27 cellular contexts compared by ENCODE assay signal in genomic region chr14:99870617-99871016, GRCh38.
"Had no signal": no experiment of that assay in that cellular context is flagged by ENCODE, and none has a peak within 500 bp of the region (broad histone marks: within the 10 kb centered on the region; RNA-seq: fewer than 3 reads in every experiment).

No MANE protein-coding gene starts in this region.

- ATAC-seq: stimulated activated effector memory CD8-positive, alpha-beta T cell treated with anti-CD3 and anti-CD28 coated beads, Interleukin-12 subunit alpha, Interleukin-12 subunit beta, amount 100 ng/mL, for 72 hours; stimulated activated memory B cell treated with anti-CD40 and anti-IgM and Interleukin-4, amounts not matched to agents 10 μg/mL and 1 μg/mL and 100 μg/mL, for 72 hours; stimulated activated naive B cell treated with anti-CD40 and anti-IgM and Interleukin-4, amounts not matched to agents 10 μg/mL and 1 μg/mL and 100 μg/mL, for 72 hours; stimulated activated naive CD8-positive, alpha-beta T cell treated with anti-CD3 and anti-CD28 coated beads, Interleukin-15, amount 100 ng/mL, for 72 hours; stimulated activated naive CD8-positive, alpha-beta T cell treated with anti-CD3 and anti-CD28 coated beads, Interleukin-15, Interleukin-2, amounts not matched to agents 100 U/mL and 50 U/mL, for 24 hours; upper lobe of right lung had no signal

- H3K4me3 ChIP-seq: stomach, suprapubic skin, testis, thoracic aorta, thyroid gland, tibial artery, tibial nerve, transverse colon, upper lobe of left lung, upper lobe of right lung, uterus, vagina had no signal

- H3K36me3 ChIP-seq: suprapubic skin, thyroid gland, transverse colon, upper lobe of right lung, uterus had no signal

- H3K27me3 ChIP-seq: stomach, suprapubic skin, testis, thyroid gland, tibial artery, tibial nerve, upper lobe of left lung, upper lobe of right lung, uterus, vagina had no signal

- H3K27ac ChIP-seq: stomach, suprapubic skin, testis, thoracic aorta, thyroid gland, tibial artery, tibial nerve, transverse colon, upper lobe of left lung, upper lobe of right lung, uterus, vagina had no signal

- H3K9me3 ChIP-seq: stomach, suprapubic skin, testis, thoracic aorta, thyroid gland, tibial artery, tibial nerve, transverse colon, upper lobe of left lung, upper lobe of right lung, uterus, vagina had no signal

- FAIRE-seq: urothelium cell line had no signal

- DNase-seq: stimulated activated CD4-positive, alpha-beta T cell treated with anti-CD3 and anti-CD28 coated beads, Interleukin-2, amount 100 ng/mL, for 48 hours; stimulated activated CD4-positive, alpha-beta T cell treated with anti-CD3 and anti-CD28 coated beads, Interleukin-4, amount 100 ng/mL, for 1 hour; stimulated activated CD4-positive, alpha-beta T cell treated with anti-CD3 and anti-CD28 coated beads, Interleukin-4, amount 100 ng/mL, for 24 hours; stimulated activated CD4-positive, alpha-beta T cell treated with anti-CD3 and anti-CD28 coated beads, Interleukin-4, amount 100 ng/mL, for 4 hours; stimulated activated CD8-positive, alpha-beta memory T cell treated with anti-CD3 and anti-CD28 coated beads, Interleukin-4, amount 100 ng/mL, for 48 hours; stimulated activated naive B cell treated with anti-CD40 and anti-IgM and Interleukin-4, amounts not matched to agents 10 μg/mL and 1 μg/mL and 100 μg/mL, for 72 hours; stimulated activated naive CD4-positive, alpha-beta T cell; stimulated activated naive CD4-positive, alpha-beta T cell treated with Interleukin-2 at 50 U/mL for 16 hours; stimulated activated naive CD8-positive, alpha-beta T cell treated with anti-CD3 and anti-CD28 coated beads, Interleukin-15, amount 100 ng/mL, for 72 hours; stimulated activated naive CD8-positive, alpha-beta T cell treated with anti-CD3 and anti-CD28 coated beads, Interleukin-15, Interleukin-2, amounts not matched to agents 100 U/mL and 50 U/mL, for 24 hours; stomach; substantia nigra; testis; thyroid gland; tibial artery; transverse colon; trophoblast cell; upper lobe of left lung; upper lobe of right lung; uterus had no signal

- H3K4me1 ChIP-seq: testis, tibial artery, upper lobe of left lung, upper lobe of right lung, uterus, vagina had no signal
